ENCODE assay signal across 22 cellular contexts in genomic region chr10:33253411-33253810, GRCh38.
DNase-seq lines count a peak whose midpoint lies in the region; ATAC-seq, FAIRE-seq and TF ChIP-seq lines count a peak whose summit lies in the region.
"Had no signal": no experiment of that assay in that cellular context is flagged by ENCODE, and none has a peak within 500 bp of the region (broad histone marks: within the 10 kb centered on the region; RNA-seq: fewer than 3 reads in every experiment).

No MANE protein-coding gene starts in this region.

- peaks cover 12% of the 10 kb centered on the region for H3K4me1 ChIP-seq in Panc1 (ENCODE audit: control insufficient read depth, insufficient read depth, low read length)
- H3K4me1 ChIP-seq in endothelial cell of umbilical vein (ENCODE audit: control insufficient read depth, extremely low read depth, insufficient read depth, low read length), result peaks cover 80% of the 10 kb centered on the region
- H3K4me1 ChIP-seq in suprapubic skin, result peaks cover 2% of the 10 kb centered on the region
- H3K4me1 ChIP-seq: ascending aorta, right lobe of liver had no signal

- no peaks in the 10 kb centered on the region for H3K9me1 ChIP-seq in endothelial cell of umbilical vein (replicated peaks; ENCODE audit: control insufficient read depth, extremely low read depth, insufficient read depth, low read length)

- peaks cover 19% of the 10 kb centered on the region for H3K79me2 ChIP-seq in endothelial cell of umbilical vein (ENCODE audit: control insufficient read depth, insufficient read depth, low read length)

- no peak overlapping the region for H2AFZ ChIP-seq in endothelial cell of umbilical vein (ENCODE audit: low read depth, low read length)

- no peak overlapping the region for H3K4me3 ChIP-seq in Panc1 (ENCODE audit: low read depth in 2 of 2, low read length in 2 of 2)
- no peak overlapping the region for H3K4me3 ChIP-seq in endothelial cell of umbilical vein (replicated peaks in 1 of 3; ENCODE audit: insufficient read depth in 1 of 3, low read depth in 1 of 3, low read length in 3 of 3)
- H3K4me3 ChIP-seq in suprapubic skin, result no peak overlapping the region
- no peak overlapping the region for H3K4me3 ChIP-seq in foreskin fibroblast (ENCODE audit: low read depth in 1 of 2, low read length in 2 of 2)
- H3K4me3 ChIP-seq: ascending aorta, right lobe of liver, SK-N-MC had no signal

- no peak for ATAC-seq in activated CD4-positive, alpha-beta T cell treated with anti-CD3 and anti-CD28 coated beads for 36 hours
- ATAC-seq in Panc1 (no peak), GM21390 (IDR thresholded peaks at IDR 0.05; ENCODE audit: unreplicated experiment) (no peak)
- ATAC-seq: right lobe of liver had no signal

- 89% methylated on average over 4 of the region's 4 CpGs for WGBS in suprapubic skin

- no peak for TF ChIP-seq CTCF in Panc1 (IDR thresholded peaks at IDR 0.05)
- TF ChIP-seq CTCF in endothelial cell of umbilical vein (IDR thresholded peaks at IDR 0.05; ENCODE audit: extremely low read depth in 1 of 2, insufficient read depth in 1 of 2, low read depth in 1 of 2, low read length in 2 of 2), result no peak
- no peak for TF ChIP-seq CTCF in suprapubic skin (IDR thresholded peaks at IDR 0.05)
- no peak for TF ChIP-seq CTCF in foreskin fibroblast (IDR thresholded peaks at IDR 0.05; ENCODE audit: low read depth, low read length)

- H3K4me1 Mint-ChIP-seq in activated CD4-positive, alpha-beta T cell treated with anti-CD3 and anti-CD28 coated beads for 36 hours, result peaks cover 49% of the 10 kb centered on the region

- intact Hi-C loops in activated CD4-positive, alpha-beta T cell treated with anti-CD3 and anti-CD28 coated beads for 36 hours (cut with DNase I, micrococcal nuclease), result loop anchor here (1.0 to 5.0 kb wide), 8 partner anchors 10 to 1011 kb away; partner anchors contain the start of gene ITGB1 (in 1 of the 2)
- intact Hi-C loops in Panc1 (cut with micrococcal nuclease; ENCODE audit: unreplicated experiment) (no loop called here), endothelial cell of umbilical vein (cut with micrococcal nuclease) (loop anchor here (1.0 to 5.0 kb wide), 5 partner anchors 11 to 296 kb away; partner anchors contain the start of gene ITGB1)

- H3K36me3 ChIP-seq in Panc1 (ENCODE audit: control insufficient read depth, insufficient read depth, low read length) (peaks cover 8% of the 10 kb centered on the region), endothelial cell of umbilical vein (ENCODE audit: control insufficient read depth in 2 of 2, extremely low read depth in 1 of 2, insufficient read depth in 2 of 2, low read length in 2 of 2) (peaks cover 13 to 30% of the 10 kb centered on the region in 2 experiments), suprapubic skin (peaks cover 41% of the 10 kb centered on the region)

- peak overlapping the region; percentile 70 for H3K27ac Mint-ChIP-seq in activated CD4-positive, alpha-beta T cell treated with anti-CD3 and anti-CD28 coated beads for 36 hours

- peak overlapping the region; percentile 94 for H3K9ac ChIP-seq in endothelial cell of umbilical vein (replicated peaks; ENCODE audit: extremely low read depth, insufficient read depth, low read length)

- peaks cover 6% of the 10 kb centered on the region for H3K36me3 Mint-ChIP-seq in activated CD4-positive, alpha-beta T cell treated with anti-CD3 and anti-CD28 coated beads for 36 hours (ENCODE audit: low read depth)

- FAIRE-seq in endothelial cell of umbilical vein (lab: Jason Lieb, UNC), result no peak

- in situ Hi-C loops in Panc1 (cut with HindIII; ENCODE audit: low pct_unique_long_range_greater_than_20kb, low sequenced_read_pairs), result no loop called here

- no peaks in the 10 kb centered on the region for H3K27me3 ChIP-seq in Panc1 (ENCODE audit: control insufficient read depth, insufficient read depth, low read length)
- no peaks in the 10 kb centered on the region for H3K27me3 ChIP-seq in endothelial cell of umbilical vein (ENCODE audit: control insufficient read depth in 2 of 2, insufficient read depth in 2 of 2, low read length in 2 of 2)
- no peaks in the 10 kb centered on the region for H3K27me3 ChIP-seq in suprapubic skin
- H3K27me3 ChIP-seq: ascending aorta, right lobe of liver had no signal

- no peak overlapping the region for H3K4me3 Mint-ChIP-seq in activated CD4-positive, alpha-beta T cell treated with anti-CD3 and anti-CD28 coated beads for 36 hours

- TF ChIP-seq EP300 in suprapubic skin (IDR thresholded peaks at IDR 0.05), result no peak

- peaks cover 39% of the 10 kb centered on the region for H3K27me3 Mint-ChIP-seq in activated CD4-positive, alpha-beta T cell treated with anti-CD3 and anti-CD28 coated beads for 36 hours

- dilution Hi-C loops in endothelial cell of umbilical vein (cut with MboI; ENCODE audit: extremely low pct_ligation_motif_present, low sequenced_read_pairs), result no loop called here

- peak overlapping the region; percentile 53 for H3K4me2 ChIP-seq in endothelial cell of umbilical vein (ENCODE audit: insufficient read depth, low read length)

- POLR2A ChIA-PET in activated CD4-positive, alpha-beta T cell treated with anti-CD3 and anti-CD28 coated beads for 36 hours (lab: Charles Lee), result no interaction called here
- POLR2A ChIA-PET in Panc1 (lab: Charles Lee) (no interaction called here), endothelial cell of umbilical vein (lab: Charles Lee) (interaction anchor here (0.7 to 1.6 kb wide), 4 partner anchors 11 to 63 kb away, joined by 3 to 5 read pairs (median 3); no protein-coding TSS in a partner anchor)

- TF ChIP-seq POLR2A in endothelial cell of umbilical vein (IDR thresholded peaks at IDR 0.05; ENCODE audit: low read depth, low read length), result peak; percentile 11
- no peak for TF ChIP-seq POLR2A in suprapubic skin (IDR thresholded peaks at IDR 0.05)

- H3K9me3 Mint-ChIP-seq in activated CD4-positive, alpha-beta T cell treated with anti-CD3 and anti-CD28 coated beads for 36 hours (ENCODE audit: low read depth), result peaks cover 6% of the 10 kb centered on the region

- H3K9me3 ChIP-seq in Panc1 (ENCODE audit: control insufficient read depth, insufficient read depth, low read depth, low read length) (no peaks in the 10 kb centered on the region; the same call in 1 of the 2 replicates), endothelial cell of umbilical vein (replicated peaks; ENCODE audit: control insufficient read depth, insufficient read depth, low read length) (no peaks in the 10 kb centered on the region), suprapubic skin (no peaks in the 10 kb centered on the region)
- H3K9me3 ChIP-seq: ascending aorta, right lobe of liver had no signal

- DNase-seq in activated CD4-positive, alpha-beta T cell treated with anti-CD3 and anti-CD28 coated beads for 36 hours, result no peak
- DNase-seq in activated CD4-positive, alpha-beta T cell treated with anti-CD3 and anti-CD28 coated beads for 4 hours, result no peak
- DNase-seq in Panc1 (ENCODE audit: low read depth, low spot score) (no peak), endothelial cell of umbilical vein (ENCODE audit: low read depth, low spot score) (peak; percentile 93), pulmonary artery endothelial cell (ENCODE audit: low read depth, low spot score) (peak; percentile 64), suprapubic skin (ENCODE audit: low spot score in 2 of 2) (no peak), foreskin fibroblast (no peak)
- DNase-seq: 8988T; activated CD4-positive, CD25-positive, alpha-beta regulatory T cell treated with anti-CD3 and anti-CD28 coated beads, Interleukin-2, amount 50 U/mL, for 72 hours; activated gamma-delta T cell treated with Interleukin-2 at 50 U/mL for 16 hours; DMS153; GOT3; NCI-H1417 treated with DMSO at 0.1 percent for 48 hours; NCI-H748 treated with DMSO at 0.1 percent for 48 hours; nucleus accumbens; OCI-M1; right lobe of liver; stimulated activated CD4-positive, alpha-beta T cell treated with anti-CD3 and anti-CD28 coated beads, Interleukin-1b, Interleukin-23, amount 100 ng/mL, for 48 hours had no signal

- H3K27ac ChIP-seq in Panc1 (ENCODE audit: low read length), result peak overlapping the region; percentile 75
- H3K27ac ChIP-seq in endothelial cell of umbilical vein (ENCODE audit: insufficient read depth, low read depth, low read length), result peak overlapping the region; percentile 100
- H3K27ac ChIP-seq in suprapubic skin, result no peak overlapping the region
- H3K27ac ChIP-seq: ascending aorta, C4-2B, right lobe of liver, SK-N-MC had no signal

- CTCF ChIA-PET in activated CD4-positive, alpha-beta T cell treated with anti-CD3 and anti-CD28 coated beads for 36 hours (lab: Charles Lee), result no interaction called here
- CTCF ChIA-PET in Panc1 (lab: Charles Lee) (no interaction called here), endothelial cell of umbilical vein (lab: Charles Lee) (interaction anchor here (1.2 to 3.2 kb wide), 3 partner anchors 20 to 1384 kb away, joined by 3 to 12 read pairs (median 3); no protein-coding TSS in a partner anchor)

- BruUV-seq in Panc1 (replicated peaks; lab: Mats Ljungman, UMichigan) (no TSS peak), endothelial cell of umbilical vein (replicated peaks; lab: Mats Ljungman, UMichigan) (no TSS peak)

- no peaks in the 10 kb centered on the region for H4K20me1 ChIP-seq in endothelial cell of umbilical vein (replicated peaks; ENCODE audit: control insufficient read depth, extremely low read depth, insufficient read depth, low read length)

TF ChIP-seq in endothelial cell of umbilical vein, 7 proteins besides CTCF, POLR2A, EP300 and RAD21:
- no peak for TF ChIP-seq GATA2 (IDR thresholded peaks at IDR 0.05; ENCODE audit: insufficient read depth, insufficient read length, low read depth, low read length)
- TF ChIP-seq JUN (IDR thresholded peaks at IDR 0.05; ENCODE audit: borderline replicate concordance, insufficient read depth, insufficient read length, low read depth), result peak; percentile 70

Comparison
In these comparisons a context has a peak if more than half of its experiments do, and no peak if none do; other contexts are left out.
1. DNase-seq: peak in endothelial cell of umbilical vein (single experiment) and pulmonary artery endothelial cell (single experiment); none in activated CD4-positive, alpha-beta T cell treated with anti-CD3 and anti-CD28 coated beads for 36 hours (single experiment), activated CD4-positive, alpha-beta T cell treated with anti-CD3 and anti-CD28 coated beads for 4 hours (0 of 2), Panc1 (single experiment), suprapubic skin (0 of 2) and foreskin fibroblast (0 of 2).